In the genomic region with DNA sequence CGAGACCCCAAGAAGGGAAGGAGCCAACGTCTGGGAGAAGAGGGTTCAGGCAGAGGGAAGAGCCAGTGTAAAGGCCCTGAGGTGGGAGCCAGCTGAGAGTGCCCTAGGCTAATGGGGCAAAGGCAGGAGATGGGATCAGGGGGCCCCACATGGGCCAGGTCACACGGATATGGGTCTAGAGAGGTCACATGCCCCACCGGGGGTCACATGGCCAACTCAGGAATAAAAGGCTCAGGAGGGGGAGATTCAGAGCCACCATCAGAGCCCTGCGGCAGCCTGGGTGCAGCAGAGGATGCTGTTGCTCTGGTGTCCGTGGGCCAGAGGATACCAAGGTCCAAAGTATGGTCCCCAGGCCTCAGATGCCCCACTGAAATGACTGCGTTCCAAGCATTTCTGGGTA, we compare ENCODE assay signal across 22 cellular contexts.
"Had no signal": no experiment of that assay in that cellular context is flagged by ENCODE, and none has a peak within 500 bp of the region (broad histone marks: within the 10 kb centered on the region; RNA-seq: fewer than 3 reads in every experiment).

No MANE protein-coding gene starts in this region.

- H3K36me3 ChIP-seq: MG63, SJSA1 had no signal

- H3K9me3 ChIP-seq: MG63, SJSA1 had no signal

- DNase-seq: IMR-90, Karpas-422, KG1, MG63, NCI-H1092, NCI-H1105 treated with DMSO at 0.1 percent for 48 hours, NCI-H1417 treated with DMSO at 0.1 percent for 48 hours, NCI-H187, NCI-H2029, NCI-H2081 treated with DMSO at 0.1 percent for 48 hours, NCI-H2171, NCI-H226, NCI-H446, NCI-H510A, NCI-H524 treated with DMSO at 0.1 percent for 48 hours, NCI-H69, NCI-H774, Right ventricle myocardium superior, RPMI8226, SIG-M5 had no signal

- H3K27me3 ChIP-seq: MG63, SJSA1 had no signal

- H3K27ac ChIP-seq: SJSA1, SK-N-MC had no signal

- H3K4me3 ChIP-seq: MG63, SJSA1, SK-N-MC had no signal
